ENCODE assay signal across 1 cellular context in genomic region chr16:88651276-88651988, GRCh38.
TF ChIP-seq lines count a peak whose summit lies in the region.

No MANE protein-coding gene starts in this region.

TF ChIP-seq in GM23338, 12 proteins besides CTCF, POLR2A, EP300 and RAD21 (continued from another document):
- TF ChIP-seq ZNF331 (CRISPR knock-in tag; IDR thresholded peaks at IDR 0.05; ENCODE audit: low read depth), result no peak
